Comparison of ENCODE assay signal across 17 cellular contexts in genomic region chr4:89301902-89302301, GRCh38. TPM values are rescaled to one million over a fixed set of nuclear protein-coding genes. Genes with fewer than 3 reads are reported as not detected.
DNase-seq lines count a peak whose midpoint lies in the region; ATAC-seq and TF ChIP-seq lines count a peak whose summit lies in the region.
"Had no signal": no experiment of that assay in that cellular context is flagged by ENCODE, and none has a peak within 500 bp of the region (broad histone marks: within the 10 kb centered on the region; RNA-seq: fewer than 3 reads in every experiment).

No MANE protein-coding gene starts in this region.

- H3K27me3 ChIP-seq in esophagus muscularis mucosa: no peaks in the 10 kb centered on the region

- no peaks in the 10 kb centered on the region for H3K9me3 ChIP-seq in esophagus muscularis mucosa

- TF ChIP-seq POLR2A in esophagus muscularis mucosa (IDR thresholded peaks at IDR 0.05; ENCODE audit: low read depth): no peak

- in situ Hi-C loops in G401 (cut with HindIII; ENCODE audit: low sequenced_read_pairs): no loop called here

- H3K4me3 Mint-ChIP-seq in activated naive CD4-positive, alpha-beta T cell treated with anti-CD3 and anti-CD28 coated beads for 36 hours: no peak overlapping the region
- H3K4me3 Mint-ChIP-seq in activated T-helper 17 cell treated with anti-CD3 and anti-CD28 coated beads, Interleukin-2, amount 50 U/mL, for 72 hours: peak overlapping the region; percentile 90
- peak overlapping the region; percentile 66 for H3K4me3 Mint-ChIP-seq in natural killer cell
- H3K4me3 Mint-ChIP-seq: WTC11 had no signal

- intact Hi-C loops in activated naive CD4-positive, alpha-beta T cell treated with anti-CD3 and anti-CD28 coated beads for 36 hours (cut with micrococcal nuclease): loop anchor here (1.0 to 10.0 kb wide), 3 partner anchors 11 to 777 kb away; partner anchors contain the start of gene PYURF
- intact Hi-C loops in natural killer cell (cut with micrococcal nuclease) (loop anchor here (10.0 kb wide), 1 partner anchor 477 kb away; no protein-coding TSS in a partner anchor), esophagus muscularis mucosa (cut with DNase I) (no loop called here)

- no peak for DNase-seq in activated naive CD4-positive, alpha-beta T cell treated with anti-CD3 and anti-CD28 coated beads for 36 hours
- no peak for DNase-seq in activated naive CD4-positive, alpha-beta T cell (lab: John Stamatoyannopoulos, UW)
- DNase-seq in G401 (ENCODE audit: low spot score): peak; percentile 29
- no peak for DNase-seq in natural killer cell
- no peak for DNase-seq in NCI-H128 (lab: John Stamatoyannopoulos, UW; ENCODE audit: unreplicated experiment)
- DNase-seq in esophagus muscularis mucosa (ENCODE audit: extremely low spot score): no peak
- DNase-seq: activated CD8-positive, alpha-beta memory T cell treated with anti-CD3 and anti-CD28 coated beads, Interleukin-2, amount 50 U/mL, for 48 hours; COR-L47; foreskin fibroblast; NCI-H1436 treated with DMSO at 0.1 percent for 48 hours; NCI-H226; stimulated activated CD4-positive, alpha-beta T cell treated with anti-CD3 and anti-CD28 coated beads, Interleukin-2, amount 100 ng/mL, for 48 hours had no signal

- H3K36me3 ChIP-seq in esophagus muscularis mucosa: no peaks in the 10 kb centered on the region

- H3K27ac ChIP-seq in esophagus muscularis mucosa (replicated peaks in 1 of 4): peak overlapping the region in 1 of 4 donors; percentile 31
- H3K27ac ChIP-seq: coronary artery had no signal

- H3K27me3 Mint-ChIP-seq in activated naive CD4-positive, alpha-beta T cell treated with anti-CD3 and anti-CD28 coated beads for 36 hours (ENCODE audit: low read depth): no peaks in the 10 kb centered on the region
- H3K27me3 Mint-ChIP-seq in activated T-helper 17 cell treated with anti-CD3 and anti-CD28 coated beads, Interleukin-2, amount 50 U/mL, for 72 hours: no peaks in the 10 kb centered on the region
- no peaks in the 10 kb centered on the region for H3K27me3 Mint-ChIP-seq in natural killer cell (ENCODE audit: low read depth in 2 of 2)

- 90% methylated on average over 3 of the region's 3 CpGs for WGBS in esophagus muscularis mucosa

- no peaks in the 10 kb centered on the region for H3K9me3 Mint-ChIP-seq in activated naive CD4-positive, alpha-beta T cell treated with anti-CD3 and anti-CD28 coated beads for 36 hours
- H3K9me3 Mint-ChIP-seq in activated T-helper 17 cell treated with anti-CD3 and anti-CD28 coated beads, Interleukin-2, amount 50 U/mL, for 72 hours: no peaks in the 10 kb centered on the region
- no peaks in the 10 kb centered on the region for H3K9me3 Mint-ChIP-seq in natural killer cell
- H3K9me3 Mint-ChIP-seq: WTC11 had no signal

- no peak overlapping the region for H3K4me3 ChIP-seq in esophagus muscularis mucosa
- H3K4me3 ChIP-seq: coronary artery had no signal

- ATAC-seq in activated T-helper 17 cell treated with anti-CD3 and anti-CD28 coated beads, Interleukin-2, amount 50 U/mL, for 72 hours (replicated peaks): no peak
- ATAC-seq in natural killer cell (no peak), HG02938 (IDR thresholded peaks at IDR 0.05; ENCODE audit: unreplicated experiment) (no peak)
- ATAC-seq: WTC11 had no signal

- TF ChIP-seq CTCF in natural killer cell (IDR thresholded peaks at IDR 0.05) (no peak), esophagus muscularis mucosa (IDR thresholded peaks at IDR 0.05) (no peak)

- CTCF ChIA-PET in activated naive CD4-positive, alpha-beta T cell treated with anti-CD3 and anti-CD28 coated beads for 36 hours (lab: Charles Lee): interaction anchor here (1.1 to 4.7 kb wide), 4 partner anchors 9 to 76 kb away, joined by 3 to 20 read pairs (median 6); no protein-coding TSS in a partner anchor

- peaks cover 2 to 37% (median 12%) of the 10 kb centered on the region in 4 donors for H3K4me1 ChIP-seq in esophagus muscularis mucosa

- peak overlapping the region; percentile 79 for H3K27ac Mint-ChIP-seq in activated naive CD4-positive, alpha-beta T cell treated with anti-CD3 and anti-CD28 coated beads for 36 hours
- H3K27ac Mint-ChIP-seq in activated T-helper 17 cell treated with anti-CD3 and anti-CD28 coated beads, Interleukin-2, amount 50 U/mL, for 72 hours: peak overlapping the region; percentile 85
- peak overlapping the region in 1 of 2 donors; percentile 96 for H3K27ac Mint-ChIP-seq in natural killer cell
- H3K27ac Mint-ChIP-seq: WTC11 had no signal

- H3K4me1 Mint-ChIP-seq in activated naive CD4-positive, alpha-beta T cell treated with anti-CD3 and anti-CD28 coated beads for 36 hours (ENCODE audit: low read depth): peaks cover 77% of the 10 kb centered on the region
- H3K4me1 Mint-ChIP-seq in activated T-helper 17 cell treated with anti-CD3 and anti-CD28 coated beads, Interleukin-2, amount 50 U/mL, for 72 hours: peaks cover 31% of the 10 kb centered on the region
- peaks cover 90 to 95% of the 10 kb centered on the region in 2 donors for H3K4me1 Mint-ChIP-seq in natural killer cell

- no peak for TF ChIP-seq EP300 in esophagus muscularis mucosa (IDR thresholded peaks at IDR 0.05)

- H3K36me3 Mint-ChIP-seq in activated naive CD4-positive, alpha-beta T cell treated with anti-CD3 and anti-CD28 coated beads for 36 hours (ENCODE audit: low read depth): peaks cover 7% of the 10 kb centered on the region
- peaks cover 39% of the 10 kb centered on the region for H3K36me3 Mint-ChIP-seq in activated T-helper 17 cell treated with anti-CD3 and anti-CD28 coated beads, Interleukin-2, amount 50 U/mL, for 72 hours (ENCODE audit: low read depth)
- H3K36me3 Mint-ChIP-seq in natural killer cell: no peaks in the 10 kb centered on the region
- H3K36me3 Mint-ChIP-seq: WTC11 had no signal

RNA-seq across cellular contexts. Expression of gene GPRIN3, which starts 5.7 kb away (rescaled TPM):
- 1 to 10 TPM; 8.6 to 8.8 TPM for total RNA-seq in activated naive CD4-positive, alpha-beta T cell treated with anti-CD3 and anti-CD28 coated beads for 36 hours
- total RNA-seq in G401 (2014; rRNA removed; shearing (Covaris generic)): 0.55 and 1.5 TPM in 2 replicates
- 10 to 100 TPM; 43.5 to 69.7 TPM for total RNA-seq in activated T-helper 17 cell treated with anti-CD3 and anti-CD28 coated beads, Interleukin-2, amount 50 U/mL, for 72 hours
- total RNA-seq in natural killer cell (10 to 100 TPM; 48.3 to 50.7 (median 48.5) TPM), esophagus muscularis mucosa (1 to 10 TPM; 2.5 to 3.6 (median 2.8) TPM)
- total RNA-seq: osteocyte had no signal

Comparison
In these comparisons a context has a peak if more than half of its experiments do, and no peak if none do; other contexts are left out.
1. RNA of gene GPRIN3, which starts 5.7 kb away (total RNA-seq): 43.5 to 69.7 TPM in activated T-helper 17 cell treated with anti-CD3 and anti-CD28 coated beads, Interleukin-2, amount 50 U/mL, for 72 hours and 48.3 to 50.7 TPM in natural killer cell; 8.6 to 8.8 TPM in activated naive CD4-positive, alpha-beta T cell treated with anti-CD3 and anti-CD28 coated beads for 36 hours, 2.5 to 3.6 TPM in esophagus muscularis mucosa and 0.55 to 1.5 TPM in G401; every median in the first group is over 4 times any median in the second.